In genomic region chr2:20650880-20651730, GRCh38 we compare ENCODE assay signal across 1 cellular context.
A peak's percentile ranks its signal among the peaks of the same experiment; 100 is the strongest.
TF ChIP-seq lines count a peak whose summit lies in the region.

HS1BP3 (minus strand) TSS chr2:20651098; CDS start chr2:20651063, 35 bp downstream.

TF ChIP-seq in K562, 482 proteins besides CTCF, POLR2A, EP300 and RAD21 (continued from another document and continues in another):
- TF ChIP-seq CTCFL (IDR thresholded peaks at IDR 0.05; ENCODE audit: borderline replicate concordance, insufficient read depth, low read depth, low read length, poor library complexity, severe bottlenecking) (peak; percentile 89), SMC3 (conservative IDR thresholded peaks at IDR 0.05; ENCODE audit: insufficient read depth, low read depth, low read length) (peak; percentile 69), CEBPB (tag; IDR thresholded peaks at IDR 0.05) (no peak), ZNF143 (CRISPR knock-in tag; IDR thresholded peaks at IDR 0.05) (no peak), ZNF778 (CRISPR knock-in tag; IDR thresholded peaks at IDR 0.05) (no peak), TEAD1 (CRISPR knock-in tag; IDR thresholded peaks at IDR 0.05) (peak in 1 of 2 experiments; percentile 14; a peak in 1 of 4 replicates), RFX5 (IDR thresholded peaks at IDR 0.05; ENCODE audit: low read depth, low read length) (no peak), ZFX (CRISPR knock-in tag; IDR thresholded peaks at IDR 0.05) (peak; percentile 80), ZNF431 (CRISPR knock-in tag; IDR thresholded peaks at IDR 0.05) (no peak), MTF1 (CRISPR knock-in tag; IDR thresholded peaks at IDR 0.05; ENCODE audit: borderline replicate concordance) (no peak), ZNF75A (CRISPR knock-in tag; IDR thresholded peaks at IDR 0.05) (no peak), SNIP1 (IDR thresholded peaks at IDR 0.05; ENCODE audit: low read depth) (no peak), ZFP91 (CRISPR knock-in tag; IDR thresholded peaks at IDR 0.05) (no peak), ZZZ3 (IDR thresholded peaks at IDR 0.05) (no peak), ZNF668 (CRISPR knock-in tag; IDR thresholded peaks at IDR 0.05) (no peak), POLR2AphosphoS2 (IDR thresholded peaks at IDR 0.05; ENCODE audit: low read length) (no peak), GABPB1 (CRISPR knock-in tag; IDR thresholded peaks at IDR 0.05) (peak; percentile 15), SNRNP70 (optimal IDR thresholded peaks at IDR 0.05; ENCODE audit: low read depth, low read length) (no peak), KAT2B (IDR thresholded peaks at IDR 0.05; ENCODE audit: low read depth, low read length) (no peak), MAZ (CRISPR knock-in tag; conservative IDR thresholded peaks at IDR 0.05 in 1 of 2, IDR thresholded peaks at IDR 0.05 in 1 of 2) (peak; percentile 81 to 98), HOXB6 (CRISPR knock-in tag; IDR thresholded peaks at IDR 0.05; ENCODE audit: borderline replicate concordance) (no peak), HDAC8 (tag; IDR thresholded peaks at IDR 0.05) (0 out of 2 replicates have a peak, but pooled peaks have one; percentile 47), COPS2 (conservative IDR thresholded peaks at IDR 0.05) (no peak), NRF1 (conservative IDR thresholded peaks at IDR 0.05 in 1 of 2, IDR thresholded peaks at IDR 0.05 in 1 of 2) (peak; percentile 81 to 84), NCOA6 (IDR thresholded peaks at IDR 0.05) (no peak), ZNF766 (CRISPR knock-in tag; conservative IDR thresholded peaks at IDR 0.05) (no peak), ZNF324 (CRISPR knock-in tag; IDR thresholded peaks at IDR 0.05) (no peak), TRIM25 (IDR thresholded peaks at IDR 0.05; ENCODE audit: borderline replicate concordance) (no peak), CBX1 (IDR thresholded peaks at IDR 0.05; ENCODE audit: low read depth) (peak; percentile 45; the same call in 1 of the 2 replicates), ZNF79 (CRISPR knock-in tag; IDR thresholded peaks at IDR 0.05; ENCODE audit: low read depth) (no peak), RBM25 (IDR thresholded peaks at IDR 0.05; ENCODE audit: low read depth, low read length, severe bottlenecking) (peak; percentile 43), SMAD4 (CRISPR knock-in tag; conservative IDR thresholded peaks at IDR 0.05) (peak; percentile 70), RNF2 (IDR thresholded peaks at IDR 0.05) (no peak), CBFB (CRISPR knock-in tag; IDR thresholded peaks at IDR 0.05) (no peak), STAG1 (CRISPR knock-in tag; IDR thresholded peaks at IDR 0.05; ENCODE audit: borderline replicate concordance) (no peak; the same call in 1 of the 2 replicates), TFAP4 (CRISPR knock-in tag; IDR thresholded peaks at IDR 0.05; ENCODE audit: borderline replicate concordance) (peak; percentile 40; the same call in 1 of the 2 replicates), ZC3H4 (CRISPR knock-in tag; IDR thresholded peaks at IDR 0.05; ENCODE audit: borderline replicate concordance) (no peak), ZNF398 (CRISPR knock-in tag; IDR thresholded peaks at IDR 0.05) (no peak), HEY1 (CRISPR knock-in tag; IDR thresholded peaks at IDR 0.05; ENCODE audit: borderline replicate concordance) (no peak), BRF2 (IDR thresholded peaks at IDR 0.05; ENCODE audit: borderline replicate concordance, insufficient read depth, insufficient read length) (no peak), MYBL2 (IDR thresholded peaks at IDR 0.05; ENCODE audit: low read depth) (no peak), MYBL2 (CRISPR knock-in tag; IDR thresholded peaks at IDR 0.05; ENCODE audit: borderline replicate concordance) (no peak), BRD4 (IDR thresholded peaks at IDR 0.05) (no peak), ELF2 (CRISPR knock-in tag; IDR thresholded peaks at IDR 0.05) (peak; percentile 76; the same call in 1 of the 2 replicates), HNRNPUL1 (IDR thresholded peaks at IDR 0.05; ENCODE audit: low read length) (no peak), JUNB (CRISPR knock-in tag; conservative IDR thresholded peaks at IDR 0.05) (no peak), ZBTB34 (CRISPR knock-in tag; IDR thresholded peaks at IDR 0.05) (no peak), PCBP2 (IDR thresholded peaks at IDR 0.05; ENCODE audit: low read depth, low read length, poor library complexity, severe bottlenecking) (no peak), PCBP1 (IDR thresholded peaks at IDR 0.05; ENCODE audit: low read depth, low read length, poor library complexity, severe bottlenecking) (no peak), TBP (optimal IDR thresholded peaks at IDR 0.05; ENCODE audit: low read depth, low read length) (peak; percentile 63), HMGN3 (IDR thresholded peaks at IDR 0.05; ENCODE audit: borderline replicate concordance, extremely low read depth, insufficient read length, low read depth, low read length) (peak; percentile 87), FOS (IDR thresholded peaks at IDR 0.05; ENCODE audit: extremely low read depth, insufficient read length) (no peak), CREB1 (IDR thresholded peaks at IDR 0.05) (peak; percentile 91), CREB1 (CRISPR knock-in tag; IDR thresholded peaks at IDR 0.05) (peak; percentile 89), SRF (CRISPR knock-in tag; IDR thresholded peaks at IDR 0.05) (peak in 1 of 2 experiments; percentile 72; a peak in 1 of 4 replicates), IRF9 (tag; IDR thresholded peaks at IDR 0.05) (no peak), SREBF2 (CRISPR knock-in tag; IDR thresholded peaks at IDR 0.05) (no peak), ELK1 (CRISPR knock-in tag; IDR thresholded peaks at IDR 0.05) (no peak), VEZF1 (CRISPR knock-in tag; IDR thresholded peaks at IDR 0.05) (peak; percentile 90), EGR1 (conservative IDR thresholded peaks at IDR 0.05) (no peak), FOXA1 (IDR thresholded peaks at IDR 0.05; ENCODE audit: borderline replicate concordance) (no peak), CCNT2 (IDR thresholded peaks at IDR 0.05; ENCODE audit: borderline replicate concordance, extremely low read depth, insufficient read length, low read depth, low read length) (peak; percentile 95), NFIX (CRISPR knock-in tag; IDR thresholded peaks at IDR 0.05; ENCODE audit: low read depth) (no peak)
